11 cellular contexts compared by ENCODE assay signal in genomic region chr2:191486584-191487320, GRCh38.
DNase-seq lines count a peak whose midpoint lies in the region; ATAC-seq, FAIRE-seq and TF ChIP-seq lines count a peak whose summit lies in the region.
"Had no signal": no experiment of that assay in that cellular context is flagged by ENCODE, and none has a peak within 500 bp of the region (broad histone marks: within the 10 kb centered on the region; RNA-seq: fewer than 3 reads in every experiment).

No MANE protein-coding gene starts in this region.

- no peak for FAIRE-seq in pancreas (lab: Jason Lieb, UNC)

- H3K27ac ChIP-seq in pancreas, result no peak overlapping the region
- H3K27ac ChIP-seq: 22Rv1, cardiac muscle cell had no signal

- H3K36me3 ChIP-seq in pancreas, result no peaks in the 10 kb centered on the region
- H3K36me3 ChIP-seq: cardiac muscle cell had no signal

- no peak for TF ChIP-seq CTCF in pancreas (IDR thresholded peaks at IDR 0.05)

- ATAC-seq in pancreas, result peak in 3 of 4 donors; percentile 55 to 87 (median 77)

- 80 to 81% methylated on average over 3 of the region's 3 CpGs for WGBS in pancreas, 2 donors

- no peak overlapping the region for H3K4me3 ChIP-seq in pancreas
- H3K4me3 ChIP-seq: cardiac muscle cell had no signal

- H3K27me3 ChIP-seq in pancreas, result no peaks in the 10 kb centered on the region
- H3K27me3 ChIP-seq: cardiac muscle cell had no signal

- no peaks in the 10 kb centered on the region for H3K9me3 ChIP-seq in pancreas

- H3K4me1 ChIP-seq in pancreas, result peaks cover 3 to 10% (median 9%) of the 10 kb centered on the region in 3 donors

- DNase-seq in DMS53 (lab: John Stamatoyannopoulos, UW) (peak; percentile 10), DMS53 treated with DMSO at 0.1 percent for 48 hours (lab: John Stamatoyannopoulos, UW; ENCODE audit: unreplicated experiment) (no peak), M059J (ENCODE audit: low read depth) (peak; percentile 99), dermis blood vessel endothelial cell (peak; percentile 74), pancreas (peak in 1 of 6 donors; percentile 26), NCI-H82 treated with DMSO at 0.1 percent for 48 hours (lab: John Stamatoyannopoulos, UW; ENCODE audit: unreplicated experiment) (no peak), NCI-H1436 treated with DMSO at 0.1 percent for 48 hours (lab: John Stamatoyannopoulos, UW) (no peak), retina (no peak)
- DNase-seq: NCI-H510A had no signal

- intact Hi-C loops in pancreas (cut with DNase I), result loop anchor here in 1 of 3 donors (10.0 kb wide), 1 partner anchor 72 kb away; no protein-coding TSS in a partner anchor

Comparison
In these comparisons a context has a peak if more than half of its experiments do, and no peak if none do; other contexts are left out.
1. DNase-seq: peak in DMS53 (single experiment), M059J (single experiment) and dermis blood vessel endothelial cell (single experiment); none in DMS53 treated with DMSO at 0.1 percent for 48 hours (single experiment), NCI-H82 treated with DMSO at 0.1 percent for 48 hours (single experiment), NCI-H1436 treated with DMSO at 0.1 percent for 48 hours (single experiment) and retina (single experiment).